14 cellular contexts compared by ENCODE assay signal in the genomic region with DNA sequence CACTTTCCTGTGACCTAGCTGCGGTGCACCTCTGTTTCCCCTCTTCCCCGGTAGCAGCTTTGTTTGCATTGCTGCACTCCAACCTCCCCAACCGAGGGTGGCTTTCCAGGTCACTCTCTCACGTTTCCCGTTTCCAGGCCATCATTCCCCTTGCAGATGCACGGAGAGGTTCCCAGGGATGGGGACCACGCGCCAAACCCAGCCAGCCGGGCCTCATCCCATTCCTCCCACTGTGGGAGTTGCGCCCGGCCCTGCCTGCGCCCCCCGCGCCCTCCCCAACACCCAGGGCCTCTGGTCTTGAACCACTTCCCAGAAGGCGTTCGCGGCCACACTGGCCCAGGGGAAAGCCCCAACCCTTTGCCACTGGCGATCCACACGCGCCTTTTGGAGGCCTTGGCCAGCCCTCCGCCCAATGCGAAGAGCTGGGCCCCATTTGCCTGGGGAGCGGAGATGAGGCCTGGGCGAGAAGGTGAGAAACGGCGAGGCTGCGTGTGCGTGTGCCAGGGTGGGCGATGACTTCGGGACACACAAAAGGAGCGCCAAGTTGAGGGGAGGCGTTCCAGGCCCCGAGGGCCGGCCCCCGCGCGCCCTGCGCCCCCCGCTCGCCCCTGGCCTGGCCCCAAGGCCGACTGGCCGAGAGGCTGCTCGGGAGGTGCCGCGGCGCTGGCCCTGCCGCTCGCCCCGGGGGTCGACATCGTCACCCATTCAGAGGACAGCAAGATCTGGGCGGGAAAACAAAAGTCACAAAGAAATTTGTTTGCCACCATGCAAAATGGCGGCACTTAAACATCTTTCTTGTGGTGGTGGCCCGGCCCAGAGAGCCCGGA. TPM values are rescaled to one million over a fixed set of nuclear protein-coding genes. Genes with fewer than 3 reads are reported as not detected.
DNase-seq lines count a peak whose midpoint lies in the region; ATAC-seq, FAIRE-seq and TF ChIP-seq lines count a peak whose summit lies in the region.
"Had no signal": no experiment of that assay in that cellular context is flagged by ENCODE, and none has a peak within 500 bp of the region (broad histone marks: within the 10 kb centered on the region; RNA-seq: fewer than 3 reads in every experiment).

No MANE protein-coding gene starts in this region.

- in situ Hi-C loops in GM13976 (cut with MboI; ENCODE audit: low sequenced_read_pairs, unreplicated experiment) = loop anchor here (25.0 kb wide), 1 partner anchor 428 kb away; no protein-coding TSS in a partner anchor

- peaks cover 22% of the 10 kb centered on the region for H3K27me3 ChIP-seq in colonic mucosa

- DNase-seq in ELF-1 (ENCODE audit: low read depth, low spot score) = peak; percentile 73
- no peak for DNase-seq in colonic mucosa
- DNase-seq in iPS-NIHi7 (ENCODE audit: extremely low spot score) = peak; percentile 23
- DNase-seq in sciatic nerve (ENCODE audit: low spot score) = no peak
- DNase-seq in kidney = no peak
- no peak for DNase-seq in GM13976 (ENCODE audit: low spot score)
- DNase-seq: activated T-cell treated with anti-CD3 and anti-CD28 coated beads, Interleukin-2, amount 50 U/mL, for 4 hours; CD4-positive, CD25-positive, alpha-beta regulatory T cell; NCI-H226; stimulated activated CD4-positive, alpha-beta T cell treated with anti-CD3 and anti-CD28 coated beads, Interleukin-12 subunit alpha, Interleukin-12 subunit beta, amount 100 ng/mL, for 4 hours had no signal

- no peak overlapping the region for H3K27ac ChIP-seq in colonic mucosa
- no peak overlapping the region for H3K27ac ChIP-seq in kidney (ENCODE audit: low read depth in 2 of 2, low read length in 2 of 2)

- TF ChIP-seq CTCF in colonic mucosa (IDR thresholded peaks at IDR 0.05) (no peak), kidney (IDR thresholded peaks at IDR 0.05; ENCODE audit: borderline replicate concordance, extremely low read depth, insufficient read depth) (no peak), GM13976 (IDR thresholded peaks at IDR 0.05; ENCODE audit: borderline replicate concordance, control extremely low read depth, extremely low read depth, insufficient read depth, missing control alignments) (no peak)

- no peak for FAIRE-seq in kidney (lab: Jason Lieb, UNC)

- no peaks in the 10 kb centered on the region for H3K9me3 ChIP-seq in colonic mucosa
- H3K9me3 ChIP-seq in kidney (ENCODE audit: control insufficient read depth in 1 of 2, low read length in 2 of 2) = no peaks in the 10 kb centered on the region

- intact Hi-C loops in colonic mucosa (cut with DNase I) = no loop called here
- intact Hi-C loops in sciatic nerve (cut with DNase I) = no loop called here
- intact Hi-C loops in kidney (cut with DNase I) = no loop called here

- ATAC-seq in sciatic nerve = peak; percentile 35
- ATAC-seq in HG03565 (IDR thresholded peaks at IDR 0.05; ENCODE audit: unreplicated experiment) = no peak
- no peak for ATAC-seq in HG02885 (IDR thresholded peaks at IDR 0.05; ENCODE audit: poor library complexity, unreplicated experiment)
- ATAC-seq: activated T-cell treated with anti-CD3 and anti-CD28 coated beads, Interleukin-2, amount 50 U/mL, for 4 hours; esophagus mucosa; HCT116 had no signal

- no peak overlapping the region for H3K9ac ChIP-seq in colonic mucosa (ENCODE audit: low read depth in 2 of 2, low read length in 2 of 2)
- no peak overlapping the region for H3K9ac ChIP-seq in kidney (ENCODE audit: low read length in 2 of 2)

- no peaks in the 10 kb centered on the region for H3K4me1 ChIP-seq in colonic mucosa
- H3K4me1 ChIP-seq in kidney (ENCODE audit: control insufficient read depth in 1 of 2, insufficient read depth in 1 of 2, low read depth in 1 of 2, low read length in 2 of 2) = peaks cover 0 to 4% of the 10 kb centered on the region in 2 donors

- H3K36me3 ChIP-seq in colonic mucosa = no peaks in the 10 kb centered on the region
- H3K36me3 ChIP-seq in kidney (ENCODE audit: control insufficient read depth in 1 of 2, insufficient read depth in 2 of 2, low read length in 2 of 2) = no peaks in the 10 kb centered on the region

- peak overlapping the region; percentile 24 for H3K4me3 ChIP-seq in colonic mucosa
- H3K4me3 ChIP-seq in kidney (ENCODE audit: low read length in 2 of 2) = peak overlapping the region in 1 of 2 donors; percentile 38

RNA-seq across cellular contexts. Expression of a gene that starts 15.9 kb away (rescaled TPM):
- total RNA-seq in colonic mucosa (under 1 TPM; 0.10 to 0.45 TPM), sciatic nerve (3.1 TPM), kidney (2.9 TPM)
- 0.71 TPM for polyA plus RNA-seq in kidney (ENCODE audit: insufficient read depth, low read depth, low replicate concordance)
- total RNA-seq: activated T-cell treated with anti-CD3 and anti-CD28 coated beads, Interleukin-2, amount 50 U/mL, for 4 hours had no signal
- polyA plus RNA-seq: CD4-positive, CD25-positive, alpha-beta regulatory T cell had no signal

RNA-seq across cellular contexts. Expression of a gene that starts 24.4 kb away (rescaled TPM):
- 10 to 100 TPM; 17.8 to 25.1 TPM for total RNA-seq in colonic mucosa
- total RNA-seq in sciatic nerve = 68.1 TPM
- total RNA-seq in kidney = 54.2 TPM
- 11.0 TPM for polyA plus RNA-seq in kidney (ENCODE audit: insufficient read depth, low read depth, low replicate concordance)

Comparison
In these comparisons a context has a peak if more than half of its experiments do, and no peak if none do; other contexts are left out.
1. DNase-seq: peak in ELF-1 (single experiment) and iPS-NIHi7 (single experiment); none in colonic mucosa (single experiment), sciatic nerve (single experiment), kidney (single experiment) and GM13976 (single experiment).